In the genomic region with DNA sequence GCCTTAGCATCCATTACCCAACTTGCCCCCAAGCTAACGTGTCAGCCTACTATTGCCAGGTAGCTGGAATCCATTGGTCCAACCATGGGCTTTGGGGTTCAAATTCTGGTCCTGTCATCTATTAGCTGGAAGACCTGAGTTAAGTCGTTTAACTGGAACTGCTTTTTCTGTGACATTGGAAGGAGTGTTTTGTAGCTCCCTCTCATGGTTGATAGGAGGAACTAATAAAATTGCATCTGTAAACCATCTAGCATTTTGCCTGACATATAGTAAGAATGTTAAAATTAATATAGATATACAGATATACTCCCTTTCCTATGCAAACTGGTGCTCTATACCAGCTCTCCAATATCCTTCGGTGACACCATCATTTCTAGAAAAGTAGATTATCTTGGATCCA, we compare ENCODE assay signal across 11 cellular contexts. TPM values are rescaled to one million over a fixed set of nuclear protein-coding genes. Genes with fewer than 3 reads are reported as not detected.
DNase-seq lines count a peak whose midpoint lies in the region; ATAC-seq and TF ChIP-seq lines count a peak whose summit lies in the region.
"Had no signal": no experiment of that assay in that cellular context is flagged by ENCODE, and none has a peak within 500 bp of the region (broad histone marks: within the 10 kb centered on the region; RNA-seq: fewer than 3 reads in every experiment).

No MANE protein-coding gene starts in this region.

- intact Hi-C loops in head of caudate nucleus (cut with DNase I), result no loop called here

- H3K4me1 Mint-ChIP-seq in chondrocyte (ENCODE audit: low read depth), result peaks cover 18% of the 10 kb centered on the region
- H3K4me1 Mint-ChIP-seq: activated naive CD8-positive, alpha-beta T cell treated with anti-CD3 and anti-CD28 coated beads, Interleukin-2, amount 10 ng/mL, durations not matched to agents 7 days and 5 days had no signal

- peaks cover 12% of the 10 kb centered on the region for H3K27me3 Mint-ChIP-seq in chondrocyte (ENCODE audit: low read depth)

- no peak for ATAC-seq in HG03378 (IDR thresholded peaks at IDR 0.05; ENCODE audit: unreplicated experiment)

- no peaks in the 10 kb centered on the region for H3K9me3 Mint-ChIP-seq in chondrocyte (ENCODE audit: low read depth)
- H3K9me3 Mint-ChIP-seq: activated naive CD8-positive, alpha-beta T cell treated with anti-CD3 and anti-CD28 coated beads, Interleukin-2, amount 10 ng/mL, durations not matched to agents 7 days and 5 days had no signal

- no peak overlapping the region for H3K27ac Mint-ChIP-seq in chondrocyte (ENCODE audit: unreplicated experiment)
- H3K27ac Mint-ChIP-seq: activated naive CD8-positive, alpha-beta T cell treated with anti-CD3 and anti-CD28 coated beads, Interleukin-2, amount 10 ng/mL, durations not matched to agents 7 days and 5 days had no signal

- TF ChIP-seq CTCF in chondrocyte (IDR thresholded peaks at IDR 0.05), result peak; percentile 58

- peak; percentile 55 for DNase-seq in SIG-M5 treated with dmso at 0.1 percent for 504 hours (lab: John Stamatoyannopoulos, UW; ENCODE audit: unreplicated experiment)
- DNase-seq in SIG-M5 (lab: John Stamatoyannopoulos, UW), result no peak
- DNase-seq in MV-4-11 (lab: John Stamatoyannopoulos, UW), result peak; percentile 35
- no peak for DNase-seq in chondrocyte (ENCODE audit: low spot score)
- peak; percentile 39 for DNase-seq in renal cortical epithelial cell (ENCODE audit: low read depth)
- DNase-seq in NCI-H1436 treated with DMSO at 0.1 percent for 48 hours (lab: John Stamatoyannopoulos, UW), result no peak
- DNase-seq in head of caudate nucleus, result no peak
- DNase-seq: activated CD4-positive, alpha-beta T cell treated with anti-CD3 and anti-CD28 coated beads for 48 hours; activated naive CD8-positive, alpha-beta T cell treated with anti-CD3 and anti-CD28 coated beads, Interleukin-2, amount 10 ng/mL, durations not matched to agents 7 days and 5 days; NCI-H1105 had no signal

- H3K4me3 Mint-ChIP-seq in chondrocyte (ENCODE audit: unreplicated experiment), result no peak overlapping the region
- H3K4me3 Mint-ChIP-seq: activated naive CD8-positive, alpha-beta T cell treated with anti-CD3 and anti-CD28 coated beads, Interleukin-2, amount 10 ng/mL, durations not matched to agents 7 days and 5 days had no signal

- no peaks in the 10 kb centered on the region for H3K36me3 Mint-ChIP-seq in chondrocyte (ENCODE audit: low read depth)
- H3K36me3 Mint-ChIP-seq: activated naive CD8-positive, alpha-beta T cell treated with anti-CD3 and anti-CD28 coated beads, Interleukin-2, amount 10 ng/mL, durations not matched to agents 7 days and 5 days had no signal

RNA-seq across cellular contexts. Expression of a gene that starts 23.8 kb away (rescaled TPM):
- total RNA-seq in chondrocyte, result 17.8 to 28.1 TPM (median 20.6 TPM) in 3 replicates
- 17.5 and 25.7 TPM in 2 replicates for total RNA-seq in renal cortical epithelial cell

Comparison
In these comparisons a context has a peak if more than half of its experiments do, and no peak if none do; other contexts are left out.
1. DNase-seq: peak in SIG-M5 treated with dmso at 0.1 percent for 504 hours (single experiment), MV-4-11 (single experiment) and renal cortical epithelial cell (single experiment); none in SIG-M5 (single experiment), chondrocyte (single experiment), NCI-H1436 treated with DMSO at 0.1 percent for 48 hours (single experiment) and head of caudate nucleus (0 of 42).